8 cellular contexts compared by ENCODE assay signal in the genomic region with DNA sequence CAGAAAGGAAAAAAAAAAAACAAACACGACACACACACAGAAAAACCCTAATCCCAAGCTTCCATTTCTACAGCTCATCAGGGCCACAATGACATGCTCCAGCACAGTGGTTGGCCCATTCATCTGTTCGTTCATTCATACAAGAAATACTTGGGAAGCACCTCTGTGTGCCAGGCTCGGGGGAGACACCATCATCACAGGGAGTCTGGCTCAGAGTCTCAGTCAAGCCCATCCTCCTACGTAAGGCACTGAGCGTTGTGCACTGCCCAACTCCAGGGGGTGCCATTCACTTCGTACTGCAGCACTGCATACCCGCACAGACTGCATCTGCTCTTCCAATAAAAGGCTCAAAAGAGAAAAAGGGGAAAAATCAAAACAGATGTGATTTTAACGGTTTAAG. TPM values are rescaled to one million over a fixed set of nuclear protein-coding genes. Genes with fewer than 3 reads are reported as not detected.
A peak's percentile ranks its signal among the peaks of the same experiment; 100 is the strongest.
DNase-seq lines count a peak whose midpoint lies in the region; ATAC-seq lines count a peak whose summit lies in the region.

No MANE protein-coding gene starts in this region.

- H3K27me3 ChIP-seq in Karpas-422 (ENCODE audit: low read length) = no peaks in the 10 kb centered on the region

- H2AFZ ChIP-seq in Karpas-422 (ENCODE audit: low read length) = no peak overlapping the region

- peak; percentile 47 for ATAC-seq in stimulated activated naive CD8-positive, alpha-beta T cell treated with anti-CD3 and anti-CD28 coated beads, Interleukin-15, amount 100 ng/mL, for 72 hours
- no peak for ATAC-seq in GM21737 (IDR thresholded peaks at IDR 0.05; ENCODE audit: unreplicated experiment)
- no peak for ATAC-seq in GM21786 (IDR thresholded peaks at IDR 0.05; ENCODE audit: unreplicated experiment)
- ATAC-seq in GM19397 (IDR thresholded peaks at IDR 0.05; ENCODE audit: unreplicated experiment) = no peak

- no peaks in the 10 kb centered on the region for H3K9me2 ChIP-seq in Karpas-422 (replicated peaks; ENCODE audit: insufficient read depth, low read length)

- peaks cover 91% of the 10 kb centered on the region for H3K4me1 Mint-ChIP-seq in activated naive CD8-positive, alpha-beta T cell (ENCODE audit: low read depth)
- peaks cover 93% of the 10 kb centered on the region for H3K4me1 Mint-ChIP-seq in stimulated activated naive CD8-positive, alpha-beta T cell treated with anti-CD3 and anti-CD28 coated beads, Interleukin-15, amount 100 ng/mL, for 72 hours

- peaks cover 4% of the 10 kb centered on the region for H3K4me1 ChIP-seq in Karpas-422 (ENCODE audit: low read length)

- H3K27ac ChIP-seq in Karpas-422 (ENCODE audit: low read length) = no peak overlapping the region

- DNase-seq in D341Med (ENCODE audit: low spot score) (peak; percentile 79), Karpas-422 (peak; percentile 73), hippocampal formation (lab: John Stamatoyannopoulos, UW) (peak; percentile 65 to 76)
- no peak for DNase-seq in stimulated activated naive CD8-positive, alpha-beta T cell treated with anti-CD3 and anti-CD28 coated beads, Interleukin-15, amount 100 ng/mL, for 72 hours

- no peaks in the 10 kb centered on the region for H3K9me3 ChIP-seq in Karpas-422 (ENCODE audit: low read length)

- peak overlapping the region; percentile 16 for H3K27ac Mint-ChIP-seq in activated naive CD8-positive, alpha-beta T cell
- no peak overlapping the region for H3K27ac Mint-ChIP-seq in stimulated activated naive CD8-positive, alpha-beta T cell treated with anti-CD3 and anti-CD28 coated beads, Interleukin-15, amount 100 ng/mL, for 72 hours

- H4K20me1 ChIP-seq in Karpas-422 (ENCODE audit: insufficient read depth, low read depth, low read length) = no peaks in the 10 kb centered on the region

- H3K36me3 Mint-ChIP-seq in activated naive CD8-positive, alpha-beta T cell = peaks cover 10% of the 10 kb centered on the region

- no peaks in the 10 kb centered on the region for H3K9me3 Mint-ChIP-seq in activated naive CD8-positive, alpha-beta T cell (ENCODE audit: low read depth)
- peaks cover 5 to 7% of the 10 kb centered on the region in 2 donors for H3K9me3 Mint-ChIP-seq in stimulated activated naive CD8-positive, alpha-beta T cell treated with anti-CD3 and anti-CD28 coated beads, Interleukin-15, amount 100 ng/mL, for 72 hours

- H3K4me2 ChIP-seq in Karpas-422 (ENCODE audit: low read depth, low read length, poor library complexity, severe bottlenecking) = no peak overlapping the region

- no peaks in the 10 kb centered on the region for H3K79me2 ChIP-seq in Karpas-422 (ENCODE audit: low read length)

- H3K27me3 Mint-ChIP-seq in activated naive CD8-positive, alpha-beta T cell = no peaks in the 10 kb centered on the region
- H3K27me3 Mint-ChIP-seq in stimulated activated naive CD8-positive, alpha-beta T cell treated with anti-CD3 and anti-CD28 coated beads, Interleukin-15, amount 100 ng/mL, for 72 hours = peaks cover 9% of the 10 kb centered on the region

- no peaks in the 10 kb centered on the region for H3K36me3 ChIP-seq in Karpas-422 (ENCODE audit: insufficient read depth, low read length)

- no peak overlapping the region for H3K9ac ChIP-seq in Karpas-422 (ENCODE audit: low read length)

- H3K4me3 ChIP-seq in Karpas-422 (ENCODE audit: low read length) = no peak overlapping the region

- H3K4me3 Mint-ChIP-seq in activated naive CD8-positive, alpha-beta T cell = no peak overlapping the region
- H3K4me3 Mint-ChIP-seq in stimulated activated naive CD8-positive, alpha-beta T cell treated with anti-CD3 and anti-CD28 coated beads, Interleukin-15, amount 100 ng/mL, for 72 hours = no peak overlapping the region

RNA-seq across cellular contexts. Expression of a gene that starts 15.3 kb away (rescaled TPM):
- not detected in 2 replicates for total RNA-seq in Karpas-422 (2014; rRNA removed; shearing (Covaris generic); ENCODE audit: low replicate concordance)

RNA-seq across cellular contexts. Expression of a gene that starts 45.4 kb away (rescaled TPM):
- 19.4 and 42.9 TPM in 2 replicates for total RNA-seq in Karpas-422 (2014; rRNA removed; shearing (Covaris generic); ENCODE audit: low replicate concordance)

Comparison
In these comparisons a context has a peak if more than half of its experiments do, and no peak if none do; other contexts are left out.
1. DNase-seq: peak in D341Med (single experiment), Karpas-422 (single experiment) and hippocampal formation (2 of 2); none in stimulated activated naive CD8-positive, alpha-beta T cell treated with anti-CD3 and anti-CD28 coated beads, Interleukin-15, amount 100 ng/mL, for 72 hours (0 of 2).